Comparison of ENCODE assay signal across 16 cellular contexts in the genomic region with DNA sequence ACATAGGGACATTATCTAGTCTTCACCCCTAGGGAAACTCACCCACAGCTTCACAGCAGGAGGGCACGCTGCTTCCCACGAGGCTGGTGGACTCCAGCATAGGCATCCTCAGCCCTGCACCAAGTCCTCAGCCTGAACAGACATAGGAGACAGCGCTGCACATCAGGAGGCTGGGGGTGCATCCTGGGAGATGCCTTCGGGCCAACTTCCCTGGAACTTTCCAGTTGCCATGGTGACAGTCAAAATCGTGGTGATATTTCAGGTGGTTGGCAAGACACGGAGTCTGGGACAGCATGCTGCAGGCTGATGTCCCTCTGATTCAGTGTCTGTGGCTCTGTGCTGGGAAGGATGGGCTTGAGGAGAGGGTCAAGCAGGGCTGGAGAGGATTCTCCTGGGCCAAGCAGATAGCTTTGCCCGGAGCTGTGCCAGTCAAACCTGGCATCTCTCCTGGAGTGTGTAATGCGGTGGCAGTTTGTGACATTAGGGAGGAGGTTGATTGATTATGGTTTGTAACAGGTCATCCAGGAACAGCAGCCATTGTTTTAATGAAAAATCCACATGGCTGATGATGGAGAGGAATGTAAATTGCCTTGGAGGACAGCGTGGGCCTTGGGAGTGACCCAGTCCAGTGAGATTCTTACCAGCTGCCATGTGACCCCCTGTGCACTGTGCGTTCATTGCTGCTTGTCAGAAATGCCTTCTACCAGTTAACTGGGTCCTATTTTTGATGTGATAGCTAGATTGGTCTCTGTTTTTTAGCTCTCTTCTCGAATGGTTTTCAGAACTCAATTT. TPM values are rescaled to one million over a fixed set of nuclear protein-coding genes. Genes with fewer than 3 reads are reported as not detected.
DNase-seq lines count a peak whose midpoint lies in the region; ATAC-seq and TF ChIP-seq lines count a peak whose summit lies in the region.
"Had no signal": no experiment of that assay in that cellular context is flagged by ENCODE, and none has a peak within 500 bp of the region (broad histone marks: within the 10 kb centered on the region; RNA-seq: fewer than 3 reads in every experiment).

No MANE protein-coding gene starts in this region.

- H3K27ac ChIP-seq in CD4-positive, alpha-beta T cell (ENCODE audit: low read depth, low read length), result no peak overlapping the region
- H3K27ac ChIP-seq in caudate nucleus (ENCODE audit: low read depth, low read length), result peak overlapping the region; percentile 31
- H3K27ac ChIP-seq: sigmoid colon, testis had no signal

- peak overlapping the region; percentile 25 for H3K4me2 ChIP-seq in Loucy (ENCODE audit: low read depth, low read length, poor library complexity, severe bottlenecking)

- H3F3A ChIP-seq in Loucy (ENCODE audit: low read depth), result peaks cover 20% of the 10 kb centered on the region

- H3K4me1 Mint-ChIP-seq in CD4-positive, alpha-beta T cell (ENCODE audit: low read depth), result peaks cover 99% of the 10 kb centered on the region
- peaks cover 68 to 99% (median 98%) of the 10 kb centered on the region in 4 donors for H3K4me1 Mint-ChIP-seq in naive thymus-derived CD8-positive, alpha-beta T cell

- POLR2A ChIA-PET in CD4-positive, alpha-beta T cell (lab: Charles Lee), result interaction anchor here (0.8 to 3.8 kb wide), 4 partner anchors 10 to 26 kb away, joined by 3 to 11 read pairs (median 4); no protein-coding TSS in a partner anchor
- POLR2A ChIA-PET in naive thymus-derived CD8-positive, alpha-beta T cell (lab: Charles Lee), result interaction anchor here (0.8 to 8.3 kb wide), 12 partner anchors 8 to 161 kb away, joined by 3 to 63 read pairs (median 4); no protein-coding TSS in a partner anchor

- no peak for TF ChIP-seq CTCF in CD4-positive, alpha-beta T cell (IDR thresholded peaks at IDR 0.05)
- no peak for TF ChIP-seq CTCF in Loucy (conservative IDR thresholded peaks at IDR 0.05; ENCODE audit: low read length)

- no peaks in the 10 kb centered on the region for H3K36me3 ChIP-seq in Loucy (ENCODE audit: insufficient read depth, low read length)
- H3K36me3 ChIP-seq: sigmoid colon had no signal

- no peaks in the 10 kb centered on the region for H3K27me3 Mint-ChIP-seq in CD4-positive, alpha-beta T cell
- no peaks in the 10 kb centered on the region for H3K27me3 Mint-ChIP-seq in naive thymus-derived CD8-positive, alpha-beta T cell

- peak overlapping the region; percentile 94 for H3K27ac Mint-ChIP-seq in CD4-positive, alpha-beta T cell
- H3K27ac Mint-ChIP-seq in naive thymus-derived CD8-positive, alpha-beta T cell, result peak overlapping the region; percentile 78 to 95 (median 86)
- H3K27ac Mint-ChIP-seq: HFFc6 had no signal

- H3K4me1 ChIP-seq in Loucy (ENCODE audit: insufficient read depth, low read length, poor library complexity, severe bottlenecking), result peaks cover 98% of the 10 kb centered on the region
- H3K4me1 ChIP-seq: sigmoid colon, testis had no signal

- peaks cover 39% of the 10 kb centered on the region; the same call in 1 of the 2 replicates for H3K79me2 ChIP-seq in Loucy (ENCODE audit: insufficient read depth, low read length)

- no peak overlapping the region for H2AFZ ChIP-seq in Loucy (ENCODE audit: low read length)

- no peaks in the 10 kb centered on the region for H3K9me3 ChIP-seq in CD4-positive, alpha-beta T cell (ENCODE audit: control insufficient read depth, low read length)
- no peaks in the 10 kb centered on the region for H3K9me3 ChIP-seq in Loucy (ENCODE audit: insufficient read depth, low read depth, low read length)
- H3K9me3 ChIP-seq: sigmoid colon, testis had no signal

- H3K4me3 Mint-ChIP-seq in CD4-positive, alpha-beta T cell, result no peak overlapping the region
- peak overlapping the region in 7 of 10 donors; percentile 36 to 89 (median 60) for H3K4me3 Mint-ChIP-seq in naive thymus-derived CD8-positive, alpha-beta T cell
- H3K4me3 Mint-ChIP-seq: CD14-positive monocyte, HFFc6 had no signal

- H3K36me3 Mint-ChIP-seq in CD4-positive, alpha-beta T cell (ENCODE audit: low read depth), result no peaks in the 10 kb centered on the region
- no peaks in the 10 kb centered on the region for H3K36me3 Mint-ChIP-seq in naive thymus-derived CD8-positive, alpha-beta T cell

- H3K9me2 ChIP-seq in Loucy (replicated peaks; ENCODE audit: low read depth, low read length), result no peaks in the 10 kb centered on the region

- intact Hi-C loops in CD4-positive, alpha-beta T cell (cut with DNase I, micrococcal nuclease), result no loop called here

- H3K9me3 Mint-ChIP-seq in CD4-positive, alpha-beta T cell, result no peaks in the 10 kb centered on the region
- peaks cover 0 to 3% (median 0%) of the 10 kb centered on the region in 9 donors for H3K9me3 Mint-ChIP-seq in naive thymus-derived CD8-positive, alpha-beta T cell
- H3K9me3 Mint-ChIP-seq: activated T-cell treated with anti-CD3 and anti-CD28 coated beads, Interleukin-2, amount 50 U/mL, for 72 hours; HFFc6 had no signal

- H3K27me3 ChIP-seq in CD4-positive, alpha-beta T cell (ENCODE audit: control insufficient read depth, insufficient read depth, low read length), result no peaks in the 10 kb centered on the region
- H3K27me3 ChIP-seq in Loucy (ENCODE audit: insufficient read depth, low read length, poor library complexity, severe bottlenecking), result no peaks in the 10 kb centered on the region
- H3K27me3 ChIP-seq: sigmoid colon, testis had no signal

- H3K4me3 ChIP-seq in Loucy (ENCODE audit: low read length, poor library complexity, severe bottlenecking), result no peak overlapping the region
- H3K4me3 ChIP-seq: sigmoid colon, testis had no signal

- CTCF ChIA-PET in CD4-positive, alpha-beta T cell (lab: Charles Lee), result no interaction called here

- peak overlapping the region; percentile 74 for H3K9ac ChIP-seq in Loucy (ENCODE audit: low read depth, low read length, poor library complexity, severe bottlenecking)

- ATAC-seq in CD4-positive, alpha-beta T cell (ENCODE audit: poor library complexity), result no peak
- ATAC-seq in naive thymus-derived CD8-positive, alpha-beta T cell, result no peak
- no peak for ATAC-seq in GM21825 (IDR thresholded peaks at IDR 0.05; ENCODE audit: unreplicated experiment)

- no peak for DNase-seq in CD4-positive, alpha-beta T cell
- DNase-seq in caudate nucleus (lab: John Stamatoyannopoulos, UW) (peak in 36 of 61 donors; percentile 11 to 71 (median 34)), NCI-H446 (lab: John Stamatoyannopoulos, UW) (no peak), AG08395 (ENCODE audit: low spot score) (no peak), foreskin melanocyte (no peak)
- no peak for DNase-seq in naive thymus-derived CD8-positive, alpha-beta T cell
- DNase-seq: activated T-cell treated with anti-CD3 and anti-CD28 coated beads, Interleukin-2, amount 50 U/mL, for 72 hours; HFFc6; midbrain; NCI-H1436 treated with DMSO at 0.1 percent for 48 hours; NCI-H510A treated with DMSO at 0.1 percent for 48 hours; sigmoid colon; testis had no signal

- H4K20me1 ChIP-seq in Loucy (ENCODE audit: insufficient read depth, low read length, poor library complexity, severe bottlenecking), result no peaks in the 10 kb centered on the region

RNA-seq across cellular contexts. Expression of gene SEMA4D, which starts 35.7 kb away (rescaled TPM):
- 100 to 1,000 TPM; 399 to 430 TPM for total RNA-seq in CD4-positive, alpha-beta T cell
- 100 to 1,000 TPM; 565 to 573 TPM for total RNA-seq in naive thymus-derived CD8-positive, alpha-beta T cell
- polyA plus RNA-seq in naive thymus-derived CD8-positive, alpha-beta T cell, result 100 to 1,000 TPM; 154 to 359 (median 176) TPM
- total RNA-seq: HFFc6 had no signal

Comparison
In these comparisons a context has a peak if more than half of its experiments do, and no peak if none do; other contexts are left out.
1. DNase-seq: peak in caudate nucleus (36 of 61); none in CD4-positive, alpha-beta T cell (0 of 10), naive thymus-derived CD8-positive, alpha-beta T cell (0 of 10), NCI-H446 (0 of 2), AG08395 (single experiment) and foreskin melanocyte (single experiment).